3 cellular contexts compared by ENCODE assay signal in genomic region chr17:3705718-3705984, GRCh38. TPM values are rescaled to one million over a fixed set of nuclear protein-coding genes. Genes with fewer than 3 reads are reported as not detected.
"Had no signal": no experiment of that assay in that cellular context is flagged by ENCODE, and none has a peak within 500 bp of the region (broad histone marks: within the 10 kb centered on the region; RNA-seq: fewer than 3 reads in every experiment).

No MANE protein-coding gene starts in this region.

RNA-seq across cellular contexts. Expression of gene P2RX5, which starts 9.7 kb away (rescaled TPM):
- total RNA-seq: ascending aorta had no signal

RNA-seq across cellular contexts. Expression of gene HASPIN, which starts 18.1 kb away (rescaled TPM):
- total RNA-seq: body of pancreas had no signal
- polyA plus RNA-seq: aorta had no signal
